Comparison of ENCODE assay signal across 22 cellular contexts in genomic region chr3:141816958-141817357, GRCh38. TPM values are rescaled to one million over a fixed set of nuclear protein-coding genes. Genes with fewer than 3 reads are reported as not detected.
DNase-seq lines count a peak whose midpoint lies in the region; ATAC-seq, FAIRE-seq and TF ChIP-seq lines count a peak whose summit lies in the region.
"Had no signal": no experiment of that assay in that cellular context is flagged by ENCODE, and none has a peak within 500 bp of the region (broad histone marks: within the 10 kb centered on the region; RNA-seq: fewer than 3 reads in every experiment).

No MANE protein-coding gene starts in this region.

- WGBS in K562 (ENCODE audit: insufficient coverage, low coverage, missing lambda C conversion rate): 41% methylated on average over 7 of the region's 7 CpGs

- CTCF ChIA-PET in AG04450 (lab: Charles Lee): no interaction called here
- CTCF ChIA-PET in K562 (lab: Yijun Ruan, JAX; ENCODE audit: low intra/inter-chr PET ratio): no interaction called here

- no peak for DNase-seq in AG04450 (ENCODE audit: low read depth, low spot score)
- peak; percentile 32 for DNase-seq in Karpas-422
- no peak for DNase-seq in K562 (ENCODE audit: extremely low read depth in 1 of 4, low spot score in 3 of 4)
- peak; percentile 20 for DNase-seq in left kidney (ENCODE audit: low read depth, low spot score)
- no peak for DNase-seq in NCI-H82 treated with DMSO at 0.1 percent for 48 hours (lab: John Stamatoyannopoulos, UW; ENCODE audit: unreplicated experiment)
- DNase-seq in GM12892 (ENCODE audit: insufficient read length): no peak
- no peak for DNase-seq in NCI-H1436 (lab: John Stamatoyannopoulos, UW)
- no peak for DNase-seq in Right ventricle myocardium inferior (ENCODE audit: missing footprints)
- DNase-seq: AML-193, COR-L47, GF-D8, H7, NCI-H1417, NCI-H1930, NCI-H82, OCI-M1 had no signal

- H3K79me2 ChIP-seq in Karpas-422 (ENCODE audit: low read length) (no peaks in the 10 kb centered on the region), K562 (ENCODE audit: control insufficient read depth, insufficient read depth, low read length) (no peaks in the 10 kb centered on the region)

- intact Hi-C loops in K562 (cut with micrococcal nuclease): no loop called here
- intact Hi-C loops in Right ventricle myocardium inferior (cut with DNase I): no loop called here

- H3K4me1 ChIP-seq in Karpas-422 (ENCODE audit: low read length) (no peaks in the 10 kb centered on the region), K562 (replicated peaks in 1 of 2; ENCODE audit: control insufficient read depth in 2 of 2, insufficient read depth in 2 of 2, low read length in 2 of 2) (no peaks in the 10 kb centered on the region)

- H3K4me3 ChIP-seq in AG04450 (ENCODE audit: low read depth, low read length) (peak overlapping the region; percentile 25; the same call in 1 of the 2 replicates), Karpas-422 (ENCODE audit: low read length) (no peak overlapping the region), K562 (no peak overlapping the region)
- H3K4me3 ChIP-seq: SJCRH30 had no signal

- no peaks in the 10 kb centered on the region for H3K9me2 ChIP-seq in Karpas-422 (replicated peaks; ENCODE audit: insufficient read depth, low read length)

- POLR2A ChIA-PET in AG04450 (lab: Yijun Ruan, JAX) (no interaction called here), K562 (lab: Yijun Ruan, JAX) (interaction anchor here (1.1 kb wide), 2 partner anchors 15 to 24 kb away, joined by 3 read pairs; no protein-coding TSS in a partner anchor)

- no peak for TF ChIP-seq CTCF in AG04450 (IDR thresholded peaks at IDR 0.05; ENCODE audit: low read depth, low read length)
- TF ChIP-seq CTCF in K562 (IDR thresholded peaks at IDR 0.05 in 2 of 3, conservative IDR thresholded peaks at IDR 0.05 in 1 of 3; ENCODE audit: insufficient read depth in 2 of 3, low read depth in 1 of 3, low read length in 3 of 3): no peak

- no peaks in the 10 kb centered on the region for H3K36me3 ChIP-seq in Karpas-422 (ENCODE audit: insufficient read depth, low read length)
- no peaks in the 10 kb centered on the region for H3K36me3 ChIP-seq in K562 (ENCODE audit: control insufficient read depth, insufficient read depth, low read length)
- H3K36me3 ChIP-seq: SJCRH30 had no signal

- in situ Hi-C loops in K562 (cut with MboI): no loop called here

- H3K9ac ChIP-seq in Karpas-422 (ENCODE audit: low read length) (no peak overlapping the region), K562 (ENCODE audit: insufficient read depth in 1 of 2, low read depth in 2 of 2, low read length in 2 of 2) (no peak overlapping the region)

- no peak for TF ChIP-seq EP300 in K562 (IDR thresholded peaks at IDR 0.05; ENCODE audit: low read length)

- no peaks in the 10 kb centered on the region for H3K9me1 ChIP-seq in K562 (ENCODE audit: control insufficient read depth, insufficient read depth, low read length)

- H3K27me3 ChIP-seq in AG04450 (ENCODE audit: control insufficient read depth, insufficient read depth, low read length) (peaks cover 16% of the 10 kb centered on the region), Karpas-422 (ENCODE audit: low read length) (no peaks in the 10 kb centered on the region), K562 (ENCODE audit: control insufficient read depth in 2 of 2, insufficient read depth in 2 of 2, low read length in 2 of 2) (no peaks in the 10 kb centered on the region)
- H3K27me3 ChIP-seq: SJCRH30 had no signal

- no TSS peak for BruUV-seq in K562 (replicated peaks; lab: Mats Ljungman, UMichigan)

- H4K20me1 ChIP-seq in Karpas-422 (ENCODE audit: insufficient read depth, low read depth, low read length): no peaks in the 10 kb centered on the region
- H4K20me1 ChIP-seq in K562 (replicated peaks; ENCODE audit: control insufficient read depth, insufficient read depth, low read length): no peaks in the 10 kb centered on the region

- FAIRE-seq in K562 (lab: Jason Lieb, UNC): no peak
- FAIRE-seq in GM12892 (lab: Jason Lieb, UNC): no peak

- H3K4me2 ChIP-seq in Karpas-422 (ENCODE audit: low read depth, low read length, poor library complexity, severe bottlenecking) (no peak overlapping the region), K562 (ENCODE audit: insufficient read depth, low read length) (no peak overlapping the region)

- no peak for TF ChIP-seq RAD21 in K562 (CRISPR knock-in tag; conservative IDR thresholded peaks at IDR 0.05 in 1 of 2, IDR thresholded peaks at IDR 0.05 in 1 of 2)

- no peak overlapping the region for H2AFZ ChIP-seq in Karpas-422 (ENCODE audit: low read length)
- peak overlapping the region; percentile 69 for H2AFZ ChIP-seq in K562 (ENCODE audit: low read depth, low read length)

- ATAC-seq in K562: no peak
- no peak for ATAC-seq in Right ventricle myocardium inferior

- H3K9me3 ChIP-seq in AG04450 (ENCODE audit: control insufficient read depth, insufficient read depth, low read length): peaks cover 5% of the 10 kb centered on the region
- H3K9me3 ChIP-seq in Karpas-422 (ENCODE audit: low read length): no peaks in the 10 kb centered on the region
- 0 out of 2 replicates have a peak, but pooled peaks cover 3% of the 10 kb centered on the region for H3K9me3 ChIP-seq in K562 (replicated peaks; ENCODE audit: control insufficient read depth, insufficient read depth, low read depth, low read length)

- TF ChIP-seq POLR2A in K562 (conservative IDR thresholded peaks at IDR 0.05): no peak
- TF ChIP-seq POLR2A in GM12892 (IDR thresholded peaks at IDR 0.05; ENCODE audit: low read depth, low read length): no peak

- H3K27ac ChIP-seq in AG04450 (ENCODE audit: low read depth, low read length) (no peak overlapping the region), Karpas-422 (ENCODE audit: low read length) (no peak overlapping the region), K562 (ENCODE audit: extremely low read depth, low read depth, low read length) (no peak overlapping the region)
- H3K27ac ChIP-seq: RWPE1, SJCRH30 had no signal

TF ChIP-seq in K562, 482 proteins besides CTCF, POLR2A, EP300 and RAD21 (continues in another document):
- TF ChIP-seq MLX (CRISPR knock-in tag; conservative IDR thresholded peaks at IDR 0.05) (no peak), HNRNPK (IDR thresholded peaks at IDR 0.05; ENCODE audit: low read depth, low read length, poor library complexity, severe bottlenecking) (no peak), ZSCAN32 (CRISPR knock-in tag; IDR thresholded peaks at IDR 0.05) (no peak)

RNA-seq across cellular contexts. Expression of gene GRK7, which starts 53.8 kb away (rescaled TPM):
- polyA plus RNA-seq in AG04450 (2011; rRNA removed) (not detected in 2 replicates), K562 (2011; rRNA removed) (not detected in 2 replicates), K562 (2014; fragmentation: Illumina TruSeq; extraction: Trizol) (0.07 TPM in 1 of 2 replicates, not detected in the other), K562 (2014; fragmentation: Nextera tagmentation; extraction: Ambion mirVana) (under 1 TPM; 0.01 TPM), K562 (2014; rRNA removed) (0.04 and 0.08 TPM in 2 replicates)
- not detected in 2 replicates for polyA minus RNA-seq in AG04450 (2011; rRNA and poly(A)+ RNA removed)
- not detected in 2 replicates for total RNA-seq in Karpas-422 (2014; rRNA removed; shearing (Covaris generic); ENCODE audit: low replicate concordance)
- total RNA-seq in K562 (2011; cell fraction: chromatin; rRNA removed; ENCODE audit: low replicate concordance): not detected in 2 replicates
- total RNA-seq in K562 (2011; cell fraction: nucleolus; rRNA removed): 0.17 TPM in 1 of 2 replicates, not detected in the other
- total RNA-seq in K562 (2011; cell fraction: nucleoplasm; rRNA removed): not detected in 2 replicates
- total RNA-seq in K562 (2014; rRNA removed) (not detected in 2 replicates), K562 (2014; rRNA removed; fragmentation: Illumina TruSeq; extraction: Trizol) (0.04 TPM in 1 of 2 replicates, not detected in the other), K562 (2015; rRNA removed; fragmentation: Illumina TruSeq; extraction: Trizol) (0.08 TPM in 1 of 2 replicates, not detected in the other), K562 (2021) (0.04 TPM in 1 of 2 replicates, not detected in the other), Right ventricle myocardium inferior (not detected)
- polyA plus RNA-seq in K562 (2011; cell fraction: cytosol; rRNA removed): not detected in 2 replicates
- polyA plus RNA-seq in K562 (2011; cell fraction: nucleus; rRNA removed): 0.07 TPM in 1 of 2 replicates, not detected in the other
- polyA plus RNA-seq in K562 (2012): 0.04 TPM in 1 of 2 replicates, not detected in the other
- 0.06 TPM in 1 of 2 replicates, not detected in the other for polyA minus RNA-seq in K562 (2011; rRNA and poly(A)+ RNA removed)
- polyA minus RNA-seq in K562 (2011; cell fraction: cytosol; rRNA and poly(A)+ RNA removed): not detected in 2 replicates
- polyA minus RNA-seq in K562 (2011; cell fraction: nucleus; rRNA and poly(A)+ RNA removed): not detected in 2 replicates
- not detected for polyA plus RNA-seq in GM12892 (2012; ENCODE audit: missing spikeins)
- total RNA-seq: A673, Daoy, H7, HT1080 had no signal
- polyA plus RNA-seq: IgD-negative memory B cell had no signal

RNA-seq across cellular contexts. Expression of gene ATP1B3, which starts 59.5 kb away (rescaled TPM):
- polyA plus RNA-seq in AG04450 (2011; rRNA removed) (139 and 199 TPM in 2 replicates), K562 (2011; rRNA removed) (166 and 168 TPM in 2 replicates), K562 (2014; fragmentation: Illumina TruSeq; extraction: Trizol) (153 and 179 TPM in 2 replicates), K562 (2014; fragmentation: Nextera tagmentation; extraction: Ambion mirVana) (10 to 100 TPM; 81.6 to 95.3 TPM), K562 (2014; rRNA removed) (107 and 123 TPM in 2 replicates)
- polyA minus RNA-seq in AG04450 (2011; rRNA and poly(A)+ RNA removed): 62.8 and 103 TPM in 2 replicates
- 54.6 and 68.7 TPM in 2 replicates for total RNA-seq in Karpas-422 (2014; rRNA removed; shearing (Covaris generic); ENCODE audit: low replicate concordance)
- 155 and 386 TPM in 2 replicates for total RNA-seq in K562 (2011; cell fraction: chromatin; rRNA removed; ENCODE audit: low replicate concordance)
- 130 and 132 TPM in 2 replicates for total RNA-seq in K562 (2011; cell fraction: nucleolus; rRNA removed)
- 338 and 395 TPM in 2 replicates for total RNA-seq in K562 (2011; cell fraction: nucleoplasm; rRNA removed)
- total RNA-seq in K562 (2014; rRNA removed) (48.3 and 68.9 TPM in 2 replicates), K562 (2014; rRNA removed; fragmentation: Illumina TruSeq; extraction: Trizol) (181 and 192 TPM in 2 replicates), K562 (2015; rRNA removed; fragmentation: Illumina TruSeq; extraction: Trizol) (109 and 113 TPM in 2 replicates), K562 (2021) (201 and 202 TPM in 2 replicates), Right ventricle myocardium inferior (39.7 TPM)
- polyA plus RNA-seq in K562 (2011; cell fraction: cytosol; rRNA removed): 60.8 and 184 TPM in 2 replicates
- polyA plus RNA-seq in K562 (2011; cell fraction: nucleus; rRNA removed): 54.2 and 111 TPM in 2 replicates
- polyA plus RNA-seq in K562 (2012): 169 and 188 TPM in 2 replicates
- 226 and 248 TPM in 2 replicates for polyA minus RNA-seq in K562 (2011; rRNA and poly(A)+ RNA removed)
- polyA minus RNA-seq in K562 (2011; cell fraction: cytosol; rRNA and poly(A)+ RNA removed): 62.8 and 80.9 TPM in 2 replicates
- polyA minus RNA-seq in K562 (2011; cell fraction: nucleus; rRNA and poly(A)+ RNA removed): 22.8 and 33.3 TPM in 2 replicates
- polyA plus RNA-seq in GM12892 (2012; ENCODE audit: missing spikeins): 95.6 TPM

Comparison
In these comparisons a context has a peak if more than half of its experiments do, and no peak if none do; other contexts are left out.
1. DNase-seq: peak in Karpas-422 (single experiment) and left kidney (single experiment); none in AG04450 (single experiment), K562 (0 of 4), NCI-H82 treated with DMSO at 0.1 percent for 48 hours (single experiment), GM12892 (single experiment), NCI-H1436 (single experiment) and Right ventricle myocardium inferior (single experiment).